ENCODE assay signal across 14 cellular contexts in genomic region chr10:59674211-59674836, GRCh38. TPM values are rescaled to one million over a fixed set of nuclear protein-coding genes. Genes with fewer than 3 reads are reported as not detected.
DNase-seq lines count a peak whose midpoint lies in the region; ATAC-seq and TF ChIP-seq lines count a peak whose summit lies in the region.
"Had no signal": no experiment of that assay in that cellular context is flagged by ENCODE, and none has a peak within 500 bp of the region (broad histone marks: within the 10 kb centered on the region; RNA-seq: fewer than 3 reads in every experiment).

No MANE protein-coding gene starts in this region.

- H3K27ac ChIP-seq in A673 (ENCODE audit: low read depth, low read length, poor library complexity, severe bottlenecking), result no peak overlapping the region
- H3K27ac ChIP-seq: A549, neutrophil had no signal

- H3K4me1 ChIP-seq in A673 (ENCODE audit: insufficient read depth, low read length, poor library complexity, severe bottlenecking), result peaks cover 9% of the 10 kb centered on the region
- H3K4me1 ChIP-seq: A549 had no signal

- H3K36me3 Mint-ChIP-seq in Calu3 (ENCODE audit: insufficient read depth, unreplicated experiment), result no peaks in the 10 kb centered on the region

- POLR2A ChIA-PET in A673 (lab: Charles Lee; ENCODE audit: low non-redundant PET), result no interaction called here

- DNase-seq in A673 (ENCODE audit: low spot score) (peak; percentile 82), HS-27A (ENCODE audit: low read depth) (peak; percentile 35), astrocyte of the hippocampus (ENCODE audit: low read depth, low spot score) (peak; percentile 77), left colon (peak in 1 of 2 donors; percentile 68), Calu3 (no peak), left lobe of liver (ENCODE audit: low spot score) (no peak)
- DNase-seq in activated CD4-positive, CD25-positive, alpha-beta regulatory T cell treated with anti-CD3 and anti-CD28 coated beads, Interleukin-2, amount 50 U/mL, for 72 hours, result no peak
- DNase-seq in activated naive CD4-positive, alpha-beta T cell (lab: John Stamatoyannopoulos, UW), result no peak
- DNase-seq: amygdala; DND-41; stimulated activated CD4-positive, alpha-beta T cell treated with anti-CD3 and anti-CD28 coated beads, Interleukin-1b, Interleukin-23, amount 100 ng/mL, for 48 hours; stimulated activated naive CD8-positive, alpha-beta T cell treated with anti-CD3 and anti-CD28 coated beads, Interleukin-15, amount 100 ng/mL, for 72 hours had no signal

- ATAC-seq in left colon (peak; percentile 89), left lobe of liver (no peak)
- ATAC-seq: A549; stimulated activated naive CD8-positive, alpha-beta T cell treated with anti-CD3 and anti-CD28 coated beads, Interleukin-15, amount 100 ng/mL, for 72 hours had no signal

- TF ChIP-seq CTCF in A673 (conservative IDR thresholded peaks at IDR 0.05; ENCODE audit: low read depth, low read length) (no peak), Calu3 (IDR thresholded peaks at IDR 0.05; ENCODE audit: unreplicated experiment) (no peak)

- no peak overlapping the region for H3K4me3 ChIP-seq in A673 (ENCODE audit: low read depth, low read length, poor library complexity, severe bottlenecking)
- H3K4me3 ChIP-seq: A549 had no signal

- H3K4me1 Mint-ChIP-seq in Calu3 (ENCODE audit: low read depth, unreplicated experiment), result peaks cover 5% of the 10 kb centered on the region
- H3K4me1 Mint-ChIP-seq: stimulated activated naive CD8-positive, alpha-beta T cell treated with anti-CD3 and anti-CD28 coated beads, Interleukin-15, amount 100 ng/mL, for 72 hours had no signal

- no peaks in the 10 kb centered on the region for H3K36me3 ChIP-seq in A673 (ENCODE audit: insufficient read depth, low read length, poor library complexity, severe bottlenecking)
- H3K36me3 ChIP-seq: neutrophil had no signal

- CTCF ChIA-PET in A673 (lab: Charles Lee), result no interaction called here
- CTCF ChIA-PET in Calu3 (lab: Charles Lee), result no interaction called here

- peaks cover 2% of the 10 kb centered on the region for H3K9me3 Mint-ChIP-seq in Calu3 (ENCODE audit: low read depth, unreplicated experiment)
- H3K9me3 Mint-ChIP-seq: stimulated activated naive CD8-positive, alpha-beta T cell treated with anti-CD3 and anti-CD28 coated beads, Interleukin-15, amount 100 ng/mL, for 72 hours had no signal

- no peaks in the 10 kb centered on the region for H3K27me3 Mint-ChIP-seq in Calu3 (ENCODE audit: unreplicated experiment)
- H3K27me3 Mint-ChIP-seq: stimulated activated naive CD8-positive, alpha-beta T cell treated with anti-CD3 and anti-CD28 coated beads, Interleukin-15, amount 100 ng/mL, for 72 hours had no signal

- no peaks in the 10 kb centered on the region for H3K9me3 ChIP-seq in A673 (ENCODE audit: low read depth, low read length, poor library complexity, severe bottlenecking)
- H3K9me3 ChIP-seq: A549, neutrophil had no signal

- H3K27ac Mint-ChIP-seq in Calu3 (ENCODE audit: unreplicated experiment), result no peak overlapping the region
- H3K27ac Mint-ChIP-seq: stimulated activated naive CD8-positive, alpha-beta T cell treated with anti-CD3 and anti-CD28 coated beads, Interleukin-15, amount 100 ng/mL, for 72 hours had no signal

- H3K4me3 Mint-ChIP-seq in Calu3 (ENCODE audit: low read depth, unreplicated experiment), result no peak overlapping the region
- H3K4me3 Mint-ChIP-seq: stimulated activated naive CD8-positive, alpha-beta T cell treated with anti-CD3 and anti-CD28 coated beads, Interleukin-15, amount 100 ng/mL, for 72 hours had no signal

- BruUV-seq in A673 (replicated peaks; lab: Mats Ljungman, UMichigan) (no TSS peak), Calu3 (replicated peaks; lab: Mats Ljungman, UMichigan) (no TSS peak)

- no peaks in the 10 kb centered on the region for H3K27me3 ChIP-seq in A673 (replicated peaks; ENCODE audit: insufficient read depth, low read depth, low read length, poor library complexity)
- H3K27me3 ChIP-seq: neutrophil had no signal

- intact Hi-C loops in A673 (cut with micrococcal nuclease; ENCODE audit: unreplicated experiment), result no loop called here
- intact Hi-C loops in left colon (cut with DNase I, micrococcal nuclease), result no loop called here
- intact Hi-C loops in Calu3 (cut with micrococcal nuclease; ENCODE audit: unreplicated experiment), result no loop called here

RNA-seq across cellular contexts. Expression of gene SLC16A9, which starts 35.3 kb away (rescaled TPM):
- total RNA-seq in A673 (2021) (2.9 and 3.0 TPM in 2 replicates), left colon (10 to 100 TPM; 22.9 to 42.3 TPM), Calu3 (2022) (2.2 and 2.4 TPM in 2 replicates), left lobe of liver (0.73 TPM)

Comparison
In these comparisons a context has a peak if more than half of its experiments do, and no peak if none do; other contexts are left out.
1. DNase-seq: peak in A673 (single experiment), HS-27A (single experiment) and astrocyte of the hippocampus (single experiment); none in Calu3 (single experiment), activated CD4-positive, CD25-positive, alpha-beta regulatory T cell treated with anti-CD3 and anti-CD28 coated beads, Interleukin-2, amount 50 U/mL, for 72 hours (single experiment), activated naive CD4-positive, alpha-beta T cell (0 of 4) and left lobe of liver (single experiment).